ENCODE assay signal across 20 cellular contexts in the genomic region with DNA sequence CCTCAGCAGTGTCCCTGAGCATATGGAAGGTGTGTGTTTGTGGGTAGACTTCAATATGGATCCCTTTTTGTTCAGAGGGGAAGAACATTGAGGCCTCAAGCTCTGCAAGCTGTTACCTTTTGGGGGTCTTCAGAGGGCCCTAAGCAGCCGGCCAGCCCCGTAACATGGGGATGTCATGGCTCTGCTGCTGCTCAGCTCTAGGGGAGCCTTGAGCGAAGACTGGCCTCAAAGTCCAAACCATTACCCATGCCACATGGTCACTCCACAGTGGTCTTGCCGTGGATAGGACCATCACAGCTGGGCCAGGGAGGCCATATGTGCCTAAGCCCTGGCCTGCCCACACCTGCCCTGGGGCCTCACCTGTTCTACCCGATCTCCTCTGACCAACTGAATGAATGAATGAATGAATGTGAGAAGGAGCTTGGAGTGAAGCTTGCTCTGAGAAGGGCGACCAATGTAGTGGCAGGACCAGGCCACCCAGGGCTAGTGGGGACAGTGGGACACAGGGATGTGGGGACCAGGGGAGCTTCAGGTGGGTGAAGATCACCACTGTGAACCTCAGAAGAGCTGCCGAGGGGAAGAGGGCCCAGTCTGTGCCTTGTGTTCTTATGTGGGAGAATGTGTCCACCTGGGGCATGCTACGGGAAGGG.
A peak's percentile ranks its signal among the peaks of the same experiment; 100 is the strongest.
DNase-seq lines count a peak whose midpoint lies in the region; ATAC-seq and TF ChIP-seq lines count a peak whose summit lies in the region.
"Had no signal": no experiment of that assay in that cellular context is flagged by ENCODE, and none has a peak within 500 bp of the region (broad histone marks: within the 10 kb centered on the region; RNA-seq: fewer than 3 reads in every experiment).

No MANE protein-coding gene starts in this region.

- H3K9me3 Mint-ChIP-seq in chondrocyte (ENCODE audit: low read depth) (no peaks in the 10 kb centered on the region), WTC11 (no peaks in the 10 kb centered on the region; the same call in 1 of the 2 replicates)
- H3K9me3 Mint-ChIP-seq: CD4-positive, alpha-beta T cell; CD8-positive, alpha-beta T cell had no signal

- no peak overlapping the region for H3K14ac ChIP-seq in neuronal stem cell (ENCODE audit: low read length)

- no peak overlapping the region for H3K4me3 Mint-ChIP-seq in chondrocyte (ENCODE audit: unreplicated experiment)
- no peak overlapping the region for H3K4me3 Mint-ChIP-seq in WTC11
- H3K4me3 Mint-ChIP-seq: B cell; CD4-positive, alpha-beta T cell; CD8-positive, alpha-beta T cell had no signal

- H3K4me1 Mint-ChIP-seq in chondrocyte (ENCODE audit: low read depth): no peaks in the 10 kb centered on the region
- H3K4me1 Mint-ChIP-seq in WTC11: no peaks in the 10 kb centered on the region
- H3K4me1 Mint-ChIP-seq: B cell had no signal

- no peaks in the 10 kb centered on the region for H3F3A ChIP-seq in PC-9 (ENCODE audit: insufficient read depth, low read depth)

- no peaks in the 10 kb centered on the region for H3K79me2 ChIP-seq in PC-9 (ENCODE audit: low read depth)

- H3K27ac Mint-ChIP-seq in chondrocyte (ENCODE audit: unreplicated experiment) (no peak overlapping the region), WTC11 (no peak overlapping the region)
- H3K27ac Mint-ChIP-seq: B cell; CD4-positive, alpha-beta T cell; CD8-positive, alpha-beta T cell had no signal

- no peak overlapping the region for H2BK5ac ChIP-seq in neuronal stem cell (ENCODE audit: low read length)

- no peak overlapping the region for H3K23ac ChIP-seq in neuronal stem cell (ENCODE audit: low read depth, low read length, poor library complexity)

- H3K4me3 ChIP-seq in neuronal stem cell (ENCODE audit: low read length in 2 of 2) (peak overlapping the region in 1 of 2 donors; percentile 38), sigmoid colon (no peak overlapping the region), PC-9 (no peak overlapping the region)
- H3K4me3 ChIP-seq: A549; BLaER1 treated with 17β-estradiol and CSF1 and Interleukin-3, amounts not matched to agents 10 nM and 100 nM had no signal

- no peaks in the 10 kb centered on the region for H3K79me1 ChIP-seq in neuronal stem cell (ENCODE audit: low read depth, low read length)

- H3K9me3 ChIP-seq in neuronal stem cell (replicated peaks in 1 of 2; ENCODE audit: control insufficient read depth in 2 of 2, insufficient read depth in 1 of 2, low read depth in 1 of 2, low read length in 2 of 2) (peaks cover 0 to 8% of the 10 kb centered on the region in 2 donors), sigmoid colon (no peaks in the 10 kb centered on the region), PC-9 (ENCODE audit: insufficient read depth, low read depth) (no peaks in the 10 kb centered on the region)
- H3K9me3 ChIP-seq: A549, Caco-2 had no signal

- POLR2A ChIA-PET in WTC11 (lab: Charles Lee) (no interaction called here), PC-9 (lab: Charles Lee; ENCODE audit: unreplicated experiment) (no interaction called here)

- H3K9me2 ChIP-seq in PC-9 (ENCODE audit: insufficient read depth): no peaks in the 10 kb centered on the region

- H3K4me2 ChIP-seq in neuronal stem cell (ENCODE audit: insufficient read depth, low read length, poor library complexity, severe bottlenecking): no peak overlapping the region
- H3K4me2 ChIP-seq in PC-9: no peak overlapping the region
- H3K4me2 ChIP-seq: A549; BLaER1 treated with 17β-estradiol and CSF1 and Interleukin-3, amounts not matched to agents 10 nM and 100 nM had no signal

- H4K8ac ChIP-seq in neuronal stem cell (ENCODE audit: low read depth, low read length): no peak overlapping the region

- no peak overlapping the region for H4K91ac ChIP-seq in neuronal stem cell (ENCODE audit: low read depth, low read length, poor library complexity)

- H3K27me3 Mint-ChIP-seq in chondrocyte (ENCODE audit: low read depth): peaks cover 9% of the 10 kb centered on the region
- H3K27me3 Mint-ChIP-seq in WTC11 (ENCODE audit: low read depth): no peaks in the 10 kb centered on the region; the same call in 1 of the 2 replicates
- H3K27me3 Mint-ChIP-seq: B cell had no signal

- CTCF ChIA-PET in WTC11 (lab: Charles Lee) (no interaction called here), PC-9 (lab: Charles Lee) (no interaction called here)

- H3K9ac ChIP-seq in neuronal stem cell (ENCODE audit: low read depth, low read length, poor library complexity): no peak overlapping the region
- H3K9ac ChIP-seq: BLaER1 treated with 17β-estradiol and CSF1 and Interleukin-3, amounts not matched to agents 10 nM and 100 nM had no signal

- WGBS in neuronal stem cell (ENCODE audit: extremely low coverage in 2 of 2, insufficient read length in 2 of 2, insufficient replicate concordance in 1 of 2), 2 donors: no CpG with 5 or more reads among the region's 8 CpGs
- 95% methylated on average over 8 of the region's 8 CpGs for WGBS in sigmoid colon, 2 donors

- H2BK15ac ChIP-seq in neuronal stem cell (ENCODE audit: low read length): peak overlapping the region; percentile 41

- H3K27me3 ChIP-seq in neuronal stem cell (ENCODE audit: control insufficient read depth in 3 of 3, insufficient read depth in 3 of 3, low read depth in 1 of 3, low read length in 3 of 3) (peaks cover 0 to 1% (median 0%) of the 10 kb centered on the region in 3 experiments), sigmoid colon (peaks cover 0 to 4% (median 0%) of the 10 kb centered on the region in 3 donors), PC-9 (ENCODE audit: insufficient read depth, low read depth) (peaks cover 90% of the 10 kb centered on the region)
- H3K27me3 ChIP-seq: BLaER1 treated with 17β-estradiol and CSF1 and Interleukin-3, amounts not matched to agents 10 nM and 100 nM had no signal

- H2AK5ac ChIP-seq in neuronal stem cell (ENCODE audit: low read depth, low read length): peak overlapping the region; percentile 53

- DNase-seq in activated effector memory CD4-positive, alpha-beta T cell treated with anti-CD3 and anti-CD28 coated beads, Interleukin-2, amount 50 U/mL, for 16 hours: peak; percentile 28
- no peak for DNase-seq in activated effector memory CD4-positive, alpha-beta T cell treated with Interleukin-2 at 50 U/mL for 16 hours
- DNase-seq in chondrocyte (ENCODE audit: low spot score) (peak; percentile 52), neuronal stem cell (ENCODE audit: low spot score) (no peak), sigmoid colon (peak; percentile 26), SW 1271 (lab: John Stamatoyannopoulos, UW) (no peak), WTC11 (ENCODE audit: low spot score) (no peak), PC-9 (no peak)
- DNase-seq: AML-193; Caco-2; Calu3; CD8-positive, alpha-beta T cell; DMS79 treated with DMSO at 0.1 percent for 48 hours; GF-D8 had no signal

- H3K36me3 Mint-ChIP-seq in chondrocyte (ENCODE audit: low read depth) (no peaks in the 10 kb centered on the region), WTC11 (no peaks in the 10 kb centered on the region)
- H3K36me3 Mint-ChIP-seq: CD8-positive, alpha-beta T cell had no signal

- no TSS peak for BruUV-seq in PC-9 (replicated peaks; lab: Mats Ljungman, UMichigan)

- no peak for ATAC-seq in WTC11
- ATAC-seq: A549; CD8-positive, alpha-beta T cell had no signal

- no peak overlapping the region for H3K4ac ChIP-seq in neuronal stem cell (ENCODE audit: low read length)

- H3K27ac ChIP-seq in neuronal stem cell (replicated peaks; ENCODE audit: low read length) (no peak overlapping the region), sigmoid colon (no peak overlapping the region), PC-9 (no peak overlapping the region)
- H3K27ac ChIP-seq: 22Rv1; A549; BLaER1 treated with 17β-estradiol and CSF1 and Interleukin-3, amounts not matched to agents 10 nM and 100 nM; C4-2B had no signal

- no peak for TF ChIP-seq POLR2A in sigmoid colon (IDR thresholded peaks at IDR 0.05)

- H3K18ac ChIP-seq in neuronal stem cell (ENCODE audit: low read length): peak overlapping the region; percentile 81

- peaks cover 0 to 11% of the 10 kb centered on the region in 2 donors for H3K4me1 ChIP-seq in neuronal stem cell (ENCODE audit: control insufficient read depth in 2 of 2, insufficient read depth in 1 of 2, low read depth in 1 of 2, low read length in 2 of 2)
- H3K4me1 ChIP-seq in sigmoid colon: no peaks in the 10 kb centered on the region
- no peaks in the 10 kb centered on the region for H3K4me1 ChIP-seq in PC-9 (replicated peaks; ENCODE audit: insufficient read depth)
- H3K4me1 ChIP-seq: A549; BLaER1 treated with 17β-estradiol and CSF1 and Interleukin-3, amounts not matched to agents 10 nM and 100 nM; Caco-2 had no signal

- TF ChIP-seq CTCF in chondrocyte (IDR thresholded peaks at IDR 0.05) (no peak), sigmoid colon (IDR thresholded peaks at IDR 0.05) (no peak), WTC11 (IDR thresholded peaks at IDR 0.05) (no peak), PC-9 (conservative IDR thresholded peaks at IDR 0.05) (no peak)

- H2AFZ ChIP-seq in neuronal stem cell (ENCODE audit: low read length) (no peak overlapping the region), PC-9 (no peak overlapping the region)

- peak overlapping the region; percentile 56 for H2BK120ac ChIP-seq in neuronal stem cell (ENCODE audit: low read depth, low read length)

- peak overlapping the region; percentile 32 for H2BK12ac ChIP-seq in neuronal stem cell (ENCODE audit: low read length)

- H4K20me1 ChIP-seq in PC-9 (ENCODE audit: insufficient read depth): peaks cover 4% of the 10 kb centered on the region; the same call in 1 of the 2 replicates

- H3K36me3 ChIP-seq in neuronal stem cell (replicated peaks in 1 of 2; ENCODE audit: control insufficient read depth in 2 of 2, insufficient read depth in 2 of 2, low read length in 2 of 2) (peaks cover 0 to 3% of the 10 kb centered on the region in 2 donors), sigmoid colon (no peaks in the 10 kb centered on the region), PC-9 (ENCODE audit: low read depth) (no peaks in the 10 kb centered on the region)
- H3K36me3 ChIP-seq: BLaER1 treated with 17β-estradiol and CSF1 and Interleukin-3, amounts not matched to agents 10 nM and 100 nM had no signal

- intact Hi-C loops in sigmoid colon (cut with DNase I) (no loop called here), PC-9 (cut with micrococcal nuclease; ENCODE audit: unreplicated experiment) (no loop called here)

- TF ChIP-seq EP300 in sigmoid colon (IDR thresholded peaks at IDR 0.05): no peak

TF ChIP-seq in WTC11, 78 proteins besides CTCF, POLR2A, EP300 and RAD21 (continues in another document):
- TF ChIP-seq, protein P1, sequence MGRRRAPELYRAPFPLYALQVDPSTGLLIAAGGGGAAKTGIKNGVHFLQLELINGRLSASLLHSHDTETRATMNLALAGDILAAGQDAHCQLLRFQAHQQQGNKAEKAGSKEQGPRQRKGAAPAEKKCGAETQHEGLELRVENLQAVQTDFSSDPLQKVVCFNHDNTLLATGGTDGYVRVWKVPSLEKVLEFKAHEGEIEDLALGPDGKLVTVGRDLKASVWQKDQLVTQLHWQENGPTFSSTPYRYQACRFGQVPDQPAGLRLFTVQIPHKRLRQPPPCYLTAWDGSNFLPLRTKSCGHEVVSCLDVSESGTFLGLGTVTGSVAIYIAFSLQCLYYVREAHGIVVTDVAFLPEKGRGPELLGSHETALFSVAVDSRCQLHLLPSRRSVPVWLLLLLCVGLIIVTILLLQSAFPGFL (CRISPR knock-in tag; IDR thresholded peaks at IDR 0.05; ENCODE audit: borderline replicate concordance): no peak

Comparison
In these comparisons a context has a peak if more than half of its experiments do, and no peak if none do; other contexts are left out.
1. DNase-seq: peak in activated effector memory CD4-positive, alpha-beta T cell treated with anti-CD3 and anti-CD28 coated beads, Interleukin-2, amount 50 U/mL, for 16 hours (single experiment), chondrocyte (single experiment) and sigmoid colon (single experiment); none in activated effector memory CD4-positive, alpha-beta T cell treated with Interleukin-2 at 50 U/mL for 16 hours (single experiment), neuronal stem cell (single experiment), SW 1271 (0 of 2), WTC11 (single experiment) and PC-9 (0 of 2).